21 cellular contexts compared by ENCODE assay signal in the genomic region with DNA sequence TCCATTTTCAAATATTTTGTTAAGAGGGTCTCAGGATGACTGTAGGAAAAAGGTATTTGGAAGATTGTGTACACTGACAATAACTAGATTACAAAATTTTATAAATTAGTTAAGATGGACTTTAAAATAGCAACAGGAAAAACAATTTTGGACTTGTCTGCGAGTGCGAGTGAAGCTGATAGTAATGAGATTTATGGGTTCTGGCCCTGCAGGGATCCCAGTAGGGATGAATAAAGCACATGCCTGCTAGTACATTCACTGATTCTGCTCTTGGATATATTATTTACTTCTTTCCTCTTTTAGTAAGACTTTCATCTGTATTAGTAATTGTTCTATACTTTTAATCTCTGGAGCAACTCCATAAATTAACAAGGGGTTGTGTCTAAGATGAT. TPM values are rescaled to one million over a fixed set of nuclear protein-coding genes. Genes with fewer than 3 reads are reported as not detected.
DNase-seq lines count a peak whose midpoint lies in the region; ATAC-seq and TF ChIP-seq lines count a peak whose summit lies in the region.
"Had no signal": no experiment of that assay in that cellular context is flagged by ENCODE, and none has a peak within 500 bp of the region (broad histone marks: within the 10 kb centered on the region; RNA-seq: fewer than 3 reads in every experiment).

No MANE protein-coding gene starts in this region.

- intact Hi-C loops in activated T-helper 2 cell treated with anti-CD3 and anti-CD28 coated beads, Interferon-gamma antibody, Interleukin-2, Interleukin-4, amounts not matched to agents 10 μg/mL and 5 μg/mL and 100 μg/mL, durations not matched to agents 14 hours and 24 hours and 36 hours (cut with micrococcal nuclease): loop anchor here (1.0 to 2.0 kb wide), 4 partner anchors 16 to 34 kb away; no protein-coding TSS in a partner anchor
- intact Hi-C loops in Right ventricle myocardium inferior (cut with DNase I): no loop called here
- intact Hi-C loops in left ventricle myocardium superior (cut with micrococcal nuclease): no loop called here
- intact Hi-C loops in colonic mucosa (cut with DNase I): no loop called here

- TF ChIP-seq CTCF in colonic mucosa (IDR thresholded peaks at IDR 0.05): no peak

- H3K27ac Mint-ChIP-seq in T-helper 2 cell treated with Interferon-gamma antibody and Interleukin-4, amounts not matched to agents 5 μg/mL and 100 μg/mL, for 36 hours: peak overlapping the region; percentile 97
- H3K27ac Mint-ChIP-seq in CD8-positive, alpha-beta memory T cell: peak overlapping the region in 7 of 8 donors; percentile 13 to 95 (median 79)
- peak overlapping the region; percentile 96 for H3K27ac Mint-ChIP-seq in activated T-helper 2 cell treated with anti-CD3 and anti-CD28 coated beads, Interferon-gamma antibody, Interleukin-2, Interleukin-4, amounts not matched to agents 10 μg/mL and 5 μg/mL and 100 μg/mL, durations not matched to agents 14 hours and 24 hours and 36 hours
- H3K27ac Mint-ChIP-seq: memory B cell, neural progenitor cell had no signal

- H3K4me3 ChIP-seq in CD8-positive, alpha-beta memory T cell (ENCODE audit: low read length): peak overlapping the region; percentile 47
- H3K4me3 ChIP-seq in mesenchymal stem cell (ENCODE audit: insufficient read depth in 1 of 2, low read depth in 1 of 2, low read length in 2 of 2): peak overlapping the region in 1 of 2 experiments; percentile 34
- H3K4me3 ChIP-seq in colonic mucosa: no peak overlapping the region
- H3K4me3 ChIP-seq: A549, neural progenitor cell, transverse colon had no signal

- no peak overlapping the region for H2BK5ac ChIP-seq in mesenchymal stem cell (ENCODE audit: low read depth, low read length, poor library complexity, severe bottlenecking)

- CTCF ChIA-PET in CD8-positive, alpha-beta memory T cell (lab: Charles Lee): interaction anchor here (1.1 to 1.3 kb wide), 2 partner anchors 9 to 26 kb away, joined by 3 to 5 read pairs; no protein-coding TSS in a partner anchor

- no peaks in the 10 kb centered on the region for H3K27me3 Mint-ChIP-seq in T-helper 2 cell treated with Interferon-gamma antibody and Interleukin-4, amounts not matched to agents 5 μg/mL and 100 μg/mL, for 36 hours (ENCODE audit: low read depth)
- no peaks in the 10 kb centered on the region for H3K27me3 Mint-ChIP-seq in CD8-positive, alpha-beta memory T cell
- no peaks in the 10 kb centered on the region for H3K27me3 Mint-ChIP-seq in activated T-helper 2 cell treated with anti-CD3 and anti-CD28 coated beads, Interferon-gamma antibody, Interleukin-2, Interleukin-4, amounts not matched to agents 10 μg/mL and 5 μg/mL and 100 μg/mL, durations not matched to agents 14 hours and 24 hours and 36 hours (ENCODE audit: low read depth)
- H3K27me3 Mint-ChIP-seq: memory B cell had no signal

- no peak for ATAC-seq in Right ventricle myocardium inferior
- ATAC-seq in left ventricle myocardium superior: no peak
- ATAC-seq: A549 had no signal

- H3K4me3 Mint-ChIP-seq in T-helper 2 cell treated with Interferon-gamma antibody and Interleukin-4, amounts not matched to agents 5 μg/mL and 100 μg/mL, for 36 hours: peak overlapping the region; percentile 85
- H3K4me3 Mint-ChIP-seq in CD8-positive, alpha-beta memory T cell: peak overlapping the region in 3 of 7 donors; percentile 67 to 82 (median 77)
- peak overlapping the region; percentile 69 for H3K4me3 Mint-ChIP-seq in activated T-helper 2 cell treated with anti-CD3 and anti-CD28 coated beads, Interferon-gamma antibody, Interleukin-2, Interleukin-4, amounts not matched to agents 10 μg/mL and 5 μg/mL and 100 μg/mL, durations not matched to agents 14 hours and 24 hours and 36 hours (ENCODE audit: low read depth)
- H3K4me3 Mint-ChIP-seq: memory B cell, neural progenitor cell had no signal

- no peak overlapping the region for H4K8ac ChIP-seq in mesenchymal stem cell (ENCODE audit: low read length)

- H2BK15ac ChIP-seq in mesenchymal stem cell (ENCODE audit: low read depth, poor library complexity, severe bottlenecking): no peak overlapping the region

- no peak overlapping the region for H2BK12ac ChIP-seq in mesenchymal stem cell (ENCODE audit: low read length in 2 of 2)

- H3K27ac ChIP-seq in CD8-positive, alpha-beta memory T cell (ENCODE audit: low read depth, low read length): no peak overlapping the region
- H3K27ac ChIP-seq in mesenchymal stem cell (ENCODE audit: low read length, poor library complexity, severe bottlenecking) (no peak overlapping the region), colonic mucosa (no peak overlapping the region)
- H3K27ac ChIP-seq: A549, neural progenitor cell had no signal

- peaks cover 48% of the 10 kb centered on the region for H3K36me3 Mint-ChIP-seq in T-helper 2 cell treated with Interferon-gamma antibody and Interleukin-4, amounts not matched to agents 5 μg/mL and 100 μg/mL, for 36 hours (ENCODE audit: low read depth)
- peaks cover 0 to 2% (median 0%) of the 10 kb centered on the region in 3 donors for H3K36me3 Mint-ChIP-seq in CD8-positive, alpha-beta memory T cell
- peaks cover 67% of the 10 kb centered on the region for H3K36me3 Mint-ChIP-seq in activated T-helper 2 cell treated with anti-CD3 and anti-CD28 coated beads, Interferon-gamma antibody, Interleukin-2, Interleukin-4, amounts not matched to agents 10 μg/mL and 5 μg/mL and 100 μg/mL, durations not matched to agents 14 hours and 24 hours and 36 hours (ENCODE audit: low read depth)
- H3K36me3 Mint-ChIP-seq: memory B cell had no signal

- 50% methylated on average over 2 of the region's 2 CpGs for WGBS in mesenchymal stem cell

- H3K9me3 ChIP-seq in CD8-positive, alpha-beta memory T cell (ENCODE audit: low read length): no peaks in the 10 kb centered on the region
- no peaks in the 10 kb centered on the region for H3K9me3 ChIP-seq in mesenchymal stem cell (ENCODE audit: control insufficient read depth, low read length)
- H3K9me3 ChIP-seq in colonic mucosa: no peaks in the 10 kb centered on the region
- H3K9me3 ChIP-seq: A549, transverse colon had no signal

- no peak overlapping the region for H3K4me2 ChIP-seq in mesenchymal stem cell (ENCODE audit: low read length, poor library complexity, severe bottlenecking)
- H3K4me2 ChIP-seq: A549, neural progenitor cell had no signal

- H3K9ac ChIP-seq in mesenchymal stem cell (ENCODE audit: low read length) (peak overlapping the region; percentile 37), colonic mucosa (ENCODE audit: low read depth in 2 of 2, low read length in 2 of 2) (no peak overlapping the region)
- H3K9ac ChIP-seq: neural progenitor cell had no signal

- DNase-seq in T-helper 2 cell treated with Interferon-gamma antibody and Interleukin-4, amounts not matched to agents 5 μg/mL and 100 μg/mL, for 36 hours (ENCODE audit: low spot score): no peak
- DNase-seq in T-helper 2 cell (no peak), mesenchymal stem cell (peak; percentile 50), Right ventricle myocardium inferior (ENCODE audit: missing footprints) (no peak), left ventricle myocardium superior (no peak), colonic mucosa (no peak)
- DNase-seq in CD8-positive, alpha-beta memory T cell: no peak
- no peak for DNase-seq in activated T-helper 2 cell treated with anti-CD3 and anti-CD28 coated beads, Interferon-gamma antibody, Interleukin-2, Interleukin-4, amounts not matched to agents 10 μg/mL and 5 μg/mL and 100 μg/mL, durations not matched to agents 14 hours and 24 hours and 36 hours (ENCODE audit: low spot score)
- DNase-seq: activated CD4-positive, CD25-positive, alpha-beta regulatory T cell treated with anti-CD3 and anti-CD28 coated beads, Interleukin-2, amount 50 U/mL, for 72 hours; C1 segment of cervical spinal cord; DMS153; foreskin fibroblast; hypothalamus; KG1; NCI-H2081 treated with DMSO at 0.1 percent for 48 hours; NCI-H524 treated with DMSO at 0.1 percent for 48 hours; SHP77; transverse colon had no signal

- H3K4me1 ChIP-seq in CD8-positive, alpha-beta memory T cell (ENCODE audit: insufficient read depth, low read length): peaks cover 89% of the 10 kb centered on the region
- peaks cover 2% of the 10 kb centered on the region for H3K4me1 ChIP-seq in mesenchymal stem cell (ENCODE audit: control insufficient read depth, insufficient read depth, low read depth, low read length)
- no peaks in the 10 kb centered on the region for H3K4me1 ChIP-seq in colonic mucosa
- H3K4me1 ChIP-seq: A549, neural progenitor cell had no signal

- H3K4me1 Mint-ChIP-seq in T-helper 2 cell treated with Interferon-gamma antibody and Interleukin-4, amounts not matched to agents 5 μg/mL and 100 μg/mL, for 36 hours (ENCODE audit: low read depth): peaks cover 64% of the 10 kb centered on the region
- peaks cover 42 to 80% (median 62%) of the 10 kb centered on the region in 3 donors for H3K4me1 Mint-ChIP-seq in CD8-positive, alpha-beta memory T cell
- peaks cover 73% of the 10 kb centered on the region for H3K4me1 Mint-ChIP-seq in activated T-helper 2 cell treated with anti-CD3 and anti-CD28 coated beads, Interferon-gamma antibody, Interleukin-2, Interleukin-4, amounts not matched to agents 10 μg/mL and 5 μg/mL and 100 μg/mL, durations not matched to agents 14 hours and 24 hours and 36 hours (ENCODE audit: low read depth)
- H3K4me1 Mint-ChIP-seq: memory B cell, neural progenitor cell had no signal

- no peak overlapping the region for H4K91ac ChIP-seq in mesenchymal stem cell (ENCODE audit: low read length)

- no peak overlapping the region for H3K23ac ChIP-seq in mesenchymal stem cell (ENCODE audit: low read length in 2 of 2)

- no peaks in the 10 kb centered on the region for H3K27me3 ChIP-seq in CD8-positive, alpha-beta memory T cell (ENCODE audit: insufficient read depth, low read length, poor library complexity, severe bottlenecking)
- H3K27me3 ChIP-seq in mesenchymal stem cell (ENCODE audit: control insufficient read depth in 1 of 2, insufficient read depth in 1 of 2, low read length in 2 of 2) (no peaks in the 10 kb centered on the region), colonic mucosa (no peaks in the 10 kb centered on the region)
- H3K27me3 ChIP-seq: neural progenitor cell, transverse colon had no signal

- H2AFZ ChIP-seq in mesenchymal stem cell (ENCODE audit: low read depth, low read length): no peak overlapping the region
- H2AFZ ChIP-seq: neural progenitor cell had no signal

- no peak overlapping the region for H2BK120ac ChIP-seq in mesenchymal stem cell (ENCODE audit: low read depth, low read length)

- H3K9me3 Mint-ChIP-seq in T-helper 2 cell treated with Interferon-gamma antibody and Interleukin-4, amounts not matched to agents 5 μg/mL and 100 μg/mL, for 36 hours: no peaks in the 10 kb centered on the region
- no peaks in the 10 kb centered on the region for H3K9me3 Mint-ChIP-seq in CD8-positive, alpha-beta memory T cell
- peaks cover 3% of the 10 kb centered on the region for H3K9me3 Mint-ChIP-seq in activated T-helper 2 cell treated with anti-CD3 and anti-CD28 coated beads, Interferon-gamma antibody, Interleukin-2, Interleukin-4, amounts not matched to agents 10 μg/mL and 5 μg/mL and 100 μg/mL, durations not matched to agents 14 hours and 24 hours and 36 hours
- H3K9me3 Mint-ChIP-seq: memory B cell, neural progenitor cell had no signal

- H3K79me1 ChIP-seq in mesenchymal stem cell (replicated peaks; ENCODE audit: low read length, poor library complexity, severe bottlenecking): peaks cover 19% of the 10 kb centered on the region

- H3K18ac ChIP-seq in mesenchymal stem cell (ENCODE audit: low read depth in 1 of 2, low read length in 2 of 2): no peak overlapping the region

- H3K36me3 ChIP-seq in CD8-positive, alpha-beta memory T cell (ENCODE audit: insufficient read depth, low read length): no peaks in the 10 kb centered on the region
- H3K36me3 ChIP-seq in mesenchymal stem cell (ENCODE audit: control insufficient read depth in 1 of 2, insufficient read depth in 2 of 2, low read depth in 1 of 2, low read length in 2 of 2): peaks cover 4% of the 10 kb centered on the region in 2 experiments
- no peaks in the 10 kb centered on the region for H3K36me3 ChIP-seq in colonic mucosa
- H3K36me3 ChIP-seq: neural progenitor cell, transverse colon had no signal

- POLR2A ChIA-PET in CD8-positive, alpha-beta memory T cell (lab: Charles Lee): interaction anchor here (0.5 kb wide), 1 partner anchor 84 kb away, joined by 5 read pairs; no protein-coding TSS in a partner anchor

- H2AK5ac ChIP-seq in mesenchymal stem cell (ENCODE audit: low read length, severe bottlenecking): no peak overlapping the region

- H3K4ac ChIP-seq in mesenchymal stem cell (ENCODE audit: low read depth in 1 of 2, low read length in 2 of 2): no peak overlapping the region

- H3K14ac ChIP-seq in mesenchymal stem cell (ENCODE audit: low read length in 2 of 2): no peak overlapping the region

RNA-seq across cellular contexts. Expression of a gene that starts 28.2 kb away (rescaled TPM):
- 10 to 100 TPM; 73.9 to 74.1 TPM for total RNA-seq in CD8-positive, alpha-beta memory T cell
- 1.8 TPM for polyA plus RNA-seq in CD8-positive, alpha-beta memory T cell
- 268 and 272 TPM in 2 replicates for total RNA-seq in activated T-helper 2 cell treated with anti-CD3 and anti-CD28 coated beads, Interferon-gamma antibody, Interleukin-2, Interleukin-4, amounts not matched to agents 10 μg/mL and 5 μg/mL and 100 μg/mL, durations not matched to agents 14 hours and 24 hours and 36 hours
- 21.2 TPM for polyA plus RNA-seq in mesenchymal stem cell (2013, experiment 1 of 2)
- 20.4 TPM for polyA plus RNA-seq in mesenchymal stem cell (2013, experiment 2 of 2)
- total RNA-seq in Right ventricle myocardium inferior (6.9 TPM), left ventricle myocardium superior (5.9 TPM), colonic mucosa (10 to 100 TPM; 40.0 to 41.8 TPM)
